23 cellular contexts compared by ENCODE assay signal in the genomic region with DNA sequence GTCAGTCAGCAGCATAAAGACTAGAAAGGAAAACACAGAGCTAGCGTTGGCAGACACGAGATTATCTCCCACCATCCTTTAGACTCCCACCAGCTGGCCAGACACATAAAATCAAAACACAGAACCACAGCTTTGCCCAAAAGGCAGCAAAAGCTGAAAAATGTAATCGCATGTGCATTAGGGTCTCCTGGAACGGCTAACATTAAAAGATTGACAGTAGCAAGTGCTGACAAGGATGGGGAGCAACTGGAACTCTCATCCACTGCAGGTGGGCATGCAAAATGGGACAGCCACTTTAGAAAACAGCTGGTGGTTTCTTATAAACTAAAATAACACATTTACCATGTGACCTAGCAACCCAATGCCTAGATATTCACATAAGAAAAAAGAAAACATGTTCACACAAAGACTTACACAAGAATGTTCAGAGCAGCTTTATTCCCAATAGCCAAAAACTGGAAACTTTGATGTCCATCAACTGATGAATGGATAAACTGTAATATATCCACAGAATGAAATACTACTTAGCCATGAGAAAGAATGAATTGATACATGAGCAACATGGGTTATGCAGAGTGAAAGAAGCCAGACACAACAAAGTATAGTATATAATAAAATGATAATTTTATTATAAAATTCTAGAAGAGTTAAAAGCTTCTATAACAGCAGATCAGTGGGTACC.
"Had no signal": no experiment of that assay in that cellular context is flagged by ENCODE, and none has a peak within 500 bp of the region (broad histone marks: within the 10 kb centered on the region; RNA-seq: fewer than 3 reads in every experiment).

No MANE protein-coding gene starts in this region.

- H3K36me3 Mint-ChIP-seq: activated naive CD4-positive, alpha-beta T cell treated with anti-CD3 and anti-CD28 coated beads, Interleukin-2, amount 10 ng/mL, durations not matched to agents 7 days and 5 days; activated naive CD8-positive, alpha-beta T cell treated with anti-CD3 and anti-CD28 coated beads, Interleukin-2, amount 10 ng/mL, durations not matched to agents 7 days and 5 days had no signal

- DNase-seq: activated CD4-positive, alpha-beta memory T cell treated with anti-CD3 and anti-CD28 coated beads for 36 hours; activated CD4-positive, alpha-beta T cell treated with anti-CD3 and anti-CD28 coated beads, Interleukin-2, amount 10 ng/mL, durations not matched to agents 24 days and 14 days; activated CD8-positive, alpha-beta memory T cell treated with anti-CD3 and anti-CD28 coated beads, Interleukin-2, amount 50 U/mL, for 4 hours; activated effector memory CD4-positive, alpha-beta T cell treated with anti-CD3 and anti-CD28 coated beads, Interleukin-2, amount 50 U/mL, for 16 hours; activated naive CD4-positive, alpha-beta T cell treated with anti-CD3 and anti-CD28 coated beads, Interleukin-2, amount 10 ng/mL, durations not matched to agents 7 days and 5 days; activated naive CD8-positive, alpha-beta T cell treated with anti-CD3 and anti-CD28 coated beads, Interleukin-2, amount 10 ng/mL, durations not matched to agents 7 days and 5 days; activated T-cell treated with anti-CD3 and anti-CD28 coated beads, Interleukin-2, amount 50 U/mL, for 1 hour; amniotic stem cell; central memory CD4-positive, alpha-beta T cell; heart right ventricle; naive thymus-derived CD4-positive, alpha-beta T cell; sigmoid colon; stimulated activated CD4-positive, alpha-beta T cell treated with anti-CD3 and anti-CD28 coated beads, Interleukin-15, amount 100 ng/mL, for 24 hours; stimulated activated naive CD4-positive, alpha-beta T cell; T-helper 9 cell; tibial artery; uterus had no signal

- H3K27me3 Mint-ChIP-seq: activated CD4-positive, alpha-beta memory T cell treated with anti-CD3 and anti-CD28 coated beads for 36 hours; activated CD4-positive, alpha-beta T cell treated with anti-CD3 and anti-CD28 coated beads, Interleukin-2, amount 10 ng/mL, durations not matched to agents 24 days and 14 days; activated naive CD4-positive, alpha-beta T cell treated with anti-CD3 and anti-CD28 coated beads, Interleukin-2, amount 10 ng/mL, durations not matched to agents 7 days and 5 days; activated naive CD8-positive, alpha-beta T cell treated with anti-CD3 and anti-CD28 coated beads, Interleukin-2, amount 10 ng/mL, durations not matched to agents 7 days and 5 days; naive thymus-derived CD4-positive, alpha-beta T cell had no signal

- H3K4me3 ChIP-seq: breast epithelium, heart right ventricle, sigmoid colon, suprapubic skin, tibial artery, uterus had no signal

- H3K9me3 Mint-ChIP-seq: activated CD4-positive, alpha-beta memory T cell treated with anti-CD3 and anti-CD28 coated beads for 36 hours; activated CD4-positive, alpha-beta T cell treated with anti-CD3 and anti-CD28 coated beads, Interleukin-2, amount 10 ng/mL, durations not matched to agents 24 days and 14 days; activated naive CD4-positive, alpha-beta T cell treated with anti-CD3 and anti-CD28 coated beads, Interleukin-2, amount 10 ng/mL, durations not matched to agents 7 days and 5 days; activated naive CD8-positive, alpha-beta T cell treated with anti-CD3 and anti-CD28 coated beads, Interleukin-2, amount 10 ng/mL, durations not matched to agents 7 days and 5 days; activated T-helper 1 cell treated with anti-CD3 and anti-CD28 coated beads, Interleukin-12 subunit alpha, Interleukin-12 subunit beta, Interleukin-2, Interleukin-4 antibody, amounts not matched to agents 30 ng/mL and 10 ng/mL and 1 ng/mL, durations not matched to agents 14 hours and 24 hours and 36 hours; naive thymus-derived CD4-positive, alpha-beta T cell had no signal

- H3K27ac ChIP-seq: suprapubic skin, tibial artery, uterus, VCaP had no signal

- H3K27me3 ChIP-seq: breast epithelium, heart right ventricle, sigmoid colon, suprapubic skin, tibial artery, uterus had no signal

- H3K4me1 Mint-ChIP-seq: activated naive CD4-positive, alpha-beta T cell treated with anti-CD3 and anti-CD28 coated beads, Interleukin-2, amount 10 ng/mL, durations not matched to agents 7 days and 5 days had no signal

- ATAC-seq: activated CD4-positive, CD25-positive, alpha-beta regulatory T cell treated with anti-CD3 and anti-CD28 coated beads, Interleukin-2, amount 50 U/mL, for 24 hours; heart right ventricle; naive thymus-derived CD4-positive, alpha-beta T cell had no signal

- H3K9me3 ChIP-seq: breast epithelium, heart right ventricle, sigmoid colon, suprapubic skin, tibial artery, uterus had no signal

- H3K36me3 ChIP-seq: breast epithelium, sigmoid colon, suprapubic skin, uterus had no signal

- H3K27ac Mint-ChIP-seq: activated CD4-positive, alpha-beta memory T cell treated with anti-CD3 and anti-CD28 coated beads for 36 hours; activated CD4-positive, alpha-beta T cell treated with anti-CD3 and anti-CD28 coated beads, Interleukin-2, amount 10 ng/mL, durations not matched to agents 24 days and 14 days; activated naive CD4-positive, alpha-beta T cell treated with anti-CD3 and anti-CD28 coated beads, Interleukin-2, amount 10 ng/mL, durations not matched to agents 7 days and 5 days; activated naive CD8-positive, alpha-beta T cell treated with anti-CD3 and anti-CD28 coated beads, Interleukin-2, amount 10 ng/mL, durations not matched to agents 7 days and 5 days; activated T-helper 1 cell treated with anti-CD3 and anti-CD28 coated beads, Interleukin-12 subunit alpha, Interleukin-12 subunit beta, Interleukin-2, Interleukin-4 antibody, amounts not matched to agents 30 ng/mL and 10 ng/mL and 1 ng/mL, durations not matched to agents 14 hours and 24 hours and 36 hours; mesothelial cell of epicardium had no signal

- H3K4me3 Mint-ChIP-seq: activated CD4-positive, alpha-beta memory T cell treated with anti-CD3 and anti-CD28 coated beads for 36 hours; activated CD4-positive, alpha-beta T cell treated with anti-CD3 and anti-CD28 coated beads, Interleukin-2, amount 10 ng/mL, durations not matched to agents 24 days and 14 days; activated naive CD4-positive, alpha-beta T cell treated with anti-CD3 and anti-CD28 coated beads, Interleukin-2, amount 10 ng/mL, durations not matched to agents 7 days and 5 days; activated naive CD8-positive, alpha-beta T cell treated with anti-CD3 and anti-CD28 coated beads, Interleukin-2, amount 10 ng/mL, durations not matched to agents 7 days and 5 days; activated T-helper 1 cell treated with anti-CD3 and anti-CD28 coated beads, Interleukin-12 subunit alpha, Interleukin-12 subunit beta, Interleukin-2, Interleukin-4 antibody, amounts not matched to agents 30 ng/mL and 10 ng/mL and 1 ng/mL, durations not matched to agents 14 hours and 24 hours and 36 hours; mesothelial cell of epicardium; naive thymus-derived CD4-positive, alpha-beta T cell had no signal
